7 cellular contexts compared by ENCODE assay signal in genomic region chr17:50944054-50944901, GRCh38.
DNase-seq lines count a peak whose midpoint lies in the region; ATAC-seq, FAIRE-seq and TF ChIP-seq lines count a peak whose summit lies in the region.

No MANE protein-coding gene starts in this region.

- DNase-seq in GM19239 (ENCODE audit: insufficient read length, low spot score) (peak; percentile 46), NCI-H2081 treated with DMSO at 0.1 percent for 48 hours (lab: John Stamatoyannopoulos, UW) (peak; percentile 33), dermis blood vessel endothelial cell (peak; percentile 56), lower leg skin (ENCODE audit: low spot score in 2 of 2) (peak in 1 of 2 donors; percentile 95)
- peak; percentile 48 to 73 for DNase-seq in activated CD4-positive, alpha-beta T cell treated with anti-CD3 and anti-CD28 coated beads for 24 hours (ENCODE audit: low read depth in 2 of 2)
- peak; percentile 62 to 72 for DNase-seq in stimulated activated CD4-positive, alpha-beta T cell treated with anti-CD3 and anti-CD28 coated beads, Interleukin-4, amount 100 ng/mL, for 4 hours

- peak overlapping the region; percentile 5 for H3K4me3 ChIP-seq in lower leg skin (ENCODE audit: low read depth, poor library complexity, severe bottlenecking)

- no peak for FAIRE-seq in GM19239 (lab: Jason Lieb, UNC)

- WGBS in lower leg skin, 2 donors = 11 to 16% methylated on average over 30 to 58 of the region's 61 CpGs

- peak in 1 of 3 donors; percentile 63 for TF ChIP-seq CTCF in lower leg skin (IDR thresholded peaks at IDR 0.05)

- intact Hi-C loops in lower leg skin (cut with DNase I; ENCODE audit: low total_unique reads) = no loop called here

- TF ChIP-seq POLR2A in lower leg skin (IDR thresholded peaks at IDR 0.05) = no peak

- no peak for ATAC-seq in GM19467 (IDR thresholded peaks at IDR 0.05; ENCODE audit: unreplicated experiment)
